In the genomic region with DNA sequence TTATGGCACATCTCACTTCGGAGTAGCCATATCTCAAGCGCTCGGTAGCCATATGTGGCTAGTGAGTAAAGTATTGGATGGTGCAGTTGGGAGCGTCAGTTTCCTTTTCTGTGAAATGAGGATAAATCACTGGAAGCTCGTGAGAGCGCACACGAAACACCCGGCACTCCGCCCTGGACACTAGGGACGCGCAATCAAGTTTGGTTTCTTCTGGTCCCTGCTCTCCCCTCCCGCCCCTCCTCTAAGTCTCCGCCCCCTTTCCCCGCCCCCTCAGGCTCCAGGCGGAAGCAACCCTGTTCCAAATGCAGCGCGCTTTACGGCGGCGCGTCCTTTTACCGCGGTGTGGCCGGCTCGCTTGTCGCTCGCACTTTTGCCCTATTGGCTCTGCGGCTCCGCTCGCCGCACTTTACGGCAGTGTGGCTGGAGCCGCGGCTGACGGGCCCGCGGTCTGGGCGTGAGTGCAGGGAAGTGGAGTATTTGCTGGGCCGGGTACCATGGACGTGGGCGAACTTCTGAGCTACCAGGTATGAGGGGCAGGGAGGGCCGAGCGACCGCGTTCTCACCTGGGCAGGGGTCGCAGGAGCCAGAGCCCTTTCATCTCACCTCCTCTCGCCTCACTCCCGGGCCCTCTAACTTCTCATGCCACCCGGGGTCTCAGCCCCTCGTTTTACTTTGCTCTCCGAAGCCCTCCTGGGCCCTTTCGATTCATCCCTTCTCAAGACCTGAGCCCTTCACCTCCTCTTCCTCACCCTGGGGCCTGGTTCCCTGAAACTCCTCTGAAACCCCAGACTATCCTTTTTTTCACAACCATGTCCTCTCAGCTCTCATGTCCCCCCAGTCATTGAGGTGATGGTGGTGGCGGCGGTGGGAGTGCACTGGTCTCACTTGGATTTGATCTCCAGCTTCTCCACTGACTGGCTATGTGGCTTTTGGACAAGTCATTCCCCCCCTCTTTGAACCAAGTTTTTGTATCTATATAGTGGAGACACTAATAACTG, we compare ENCODE assay signal across 8 cellular contexts. TPM values are rescaled to one million over a fixed set of nuclear protein-coding genes. Genes with fewer than 3 reads are reported as not detected.
DNase-seq lines count a peak whose midpoint lies in the region; ATAC-seq, FAIRE-seq and TF ChIP-seq lines count a peak whose summit lies in the region.

A gene with protein sequence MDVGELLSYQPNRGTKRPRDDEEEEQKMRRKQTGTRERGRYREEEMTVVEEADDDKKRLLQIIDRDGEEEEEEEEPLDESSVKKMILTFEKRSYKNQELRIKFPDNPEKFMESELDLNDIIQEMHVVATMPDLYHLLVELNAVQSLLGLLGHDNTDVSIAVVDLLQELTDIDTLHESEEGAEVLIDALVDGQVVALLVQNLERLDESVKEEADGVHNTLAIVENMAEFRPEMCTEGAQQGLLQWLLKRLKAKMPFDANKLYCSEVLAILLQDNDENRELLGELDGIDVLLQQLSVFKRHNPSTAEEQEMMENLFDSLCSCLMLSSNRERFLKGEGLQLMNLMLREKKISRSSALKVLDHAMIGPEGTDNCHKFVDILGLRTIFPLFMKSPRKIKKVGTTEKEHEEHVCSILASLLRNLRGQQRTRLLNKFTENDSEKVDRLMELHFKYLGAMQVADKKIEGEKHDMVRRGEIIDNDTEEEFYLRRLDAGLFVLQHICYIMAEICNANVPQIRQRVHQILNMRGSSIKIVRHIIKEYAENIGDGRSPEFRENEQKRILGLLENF (plus strand): TSS at position 402 of the 998 bp plus-strand sequence. CDS start 93 bp downstream, at position 495.

- intact Hi-C loops in cardiac septum (cut with DNase I) (loop anchor here (5.0 kb wide), 1 partner anchor 43 kb away; no protein-coding TSS in a partner anchor), transverse colon (cut with DNase I; ENCODE audit: low total_unique reads) (no loop called here)

- H3K36me3 Mint-ChIP-seq in activated naive CD8-positive, alpha-beta T cell treated with anti-CD3 and anti-CD28 coated beads, Interleukin-2, amount 50 U/mL, for 24 hours (ENCODE audit: low read depth), result peaks cover 10% of the 10 kb centered on the region

- peaks cover 22% of the 10 kb centered on the region for H3K27me3 Mint-ChIP-seq in activated naive CD8-positive, alpha-beta T cell treated with anti-CD3 and anti-CD28 coated beads, Interleukin-2, amount 50 U/mL, for 24 hours

- no peak for TF ChIP-seq EP300 in transverse colon (IDR thresholded peaks at IDR 0.05; ENCODE audit: low read depth)

- TF ChIP-seq POLR2A in GM12891 (IDR thresholded peaks at IDR 0.05; ENCODE audit: low read depth, low read length) (no peak), transverse colon (IDR thresholded peaks at IDR 0.05) (peak; percentile 76)

- H3K27ac ChIP-seq in transverse colon, result peak within 1 kb of the TSS; percentile 63 to 87 (median 80)

- ATAC-seq in HG02840 (IDR thresholded peaks at IDR 0.05; ENCODE audit: low FRiP score, unreplicated experiment), result peak; percentile 83
- peak; percentile 94 for ATAC-seq in activated naive CD8-positive, alpha-beta T cell treated with anti-CD3 and anti-CD28 coated beads, Interleukin-2, amount 50 U/mL, for 24 hours

- H3K27ac Mint-ChIP-seq in activated naive CD8-positive, alpha-beta T cell treated with anti-CD3 and anti-CD28 coated beads, Interleukin-2, amount 50 U/mL, for 24 hours, result peak within 1 kb of the TSS; percentile 90

- peaks cover 6 to 18% (median 10%) of the 10 kb centered on the region in 4 donors for H3K4me1 ChIP-seq in transverse colon

- no peaks in the 10 kb centered on the region for H3K9me3 ChIP-seq in transverse colon

- no peaks in the 10 kb centered on the region for H3K36me3 ChIP-seq in transverse colon

- WGBS in transverse colon (ENCODE audit: low coverage in 1 of 2), 2 donors, result 1 to 5% methylated on average over 11 to 44 of the region's 54 CpGs

- in situ Hi-C loops in transverse colon (cut with MboI; ENCODE audit: low pct_ligation_motif_present in 1 of 4, low pct_unique_long_range_greater_than_20kb in 1 of 4, low sequenced_read_pairs in 3 of 4), result no loop called here

- TF ChIP-seq CTCF in transverse colon (IDR thresholded peaks at IDR 0.05), result peak in 1 of 5 experiments; percentile 16

- H3K9me3 Mint-ChIP-seq in activated naive CD8-positive, alpha-beta T cell treated with anti-CD3 and anti-CD28 coated beads, Interleukin-2, amount 50 U/mL, for 24 hours, result no peaks in the 10 kb centered on the region

- peak within 1 kb of the TSS; percentile 70 to 100 (median 96) for H3K4me3 ChIP-seq in transverse colon

- peaks cover 26% of the 10 kb centered on the region for H3K27me3 ChIP-seq in transverse colon

- DNase-seq in GM12891 (ENCODE audit: insufficient read length, low spot score) (peak; percentile 69), NCI-H1436 treated with DMSO at 0.1 percent for 48 hours (lab: John Stamatoyannopoulos, UW) (peak; percentile 85), T follicular helper cell (ENCODE audit: low read depth) (peak; percentile 94), cardiac septum (ENCODE audit: low spot score) (peak; percentile 98), pons (ENCODE audit: low spot score) (peak; percentile 96), transverse colon (peak; percentile 98)
- peak; percentile 95 for DNase-seq in activated naive CD8-positive, alpha-beta T cell treated with anti-CD3 and anti-CD28 coated beads, Interleukin-2, amount 50 U/mL, for 24 hours

- peaks cover 39% of the 10 kb centered on the region for H3K4me1 Mint-ChIP-seq in activated naive CD8-positive, alpha-beta T cell treated with anti-CD3 and anti-CD28 coated beads, Interleukin-2, amount 50 U/mL, for 24 hours

- H3K4me3 Mint-ChIP-seq in activated naive CD8-positive, alpha-beta T cell treated with anti-CD3 and anti-CD28 coated beads, Interleukin-2, amount 50 U/mL, for 24 hours, result peak within 1 kb of the TSS; percentile 96

- peak; percentile 97 for FAIRE-seq in GM12891 (lab: Jason Lieb, UNC)

TF ChIP-seq in GM12891, 5 proteins besides CTCF, POLR2A, EP300 and RAD21:
- no peak for TF ChIP-seq POLR2AphosphoS5 (IDR thresholded peaks at IDR 0.05; ENCODE audit: low read depth, low read length)
- peak; percentile 39; the same call in 1 of the 2 replicates for TF ChIP-seq SPI1 (IDR thresholded peaks at IDR 0.05; ENCODE audit: low read depth, low read length)
- no peak for TF ChIP-seq POU2F2 (IDR thresholded peaks at IDR 0.05; ENCODE audit: low read depth, low read length)
TF ChIP-seq in GM12891: peak in this region for 1.

RNA-seq across cellular contexts. Expression of the gene that starts here (rescaled TPM):
- 80.4 TPM for polyA plus RNA-seq in GM12891 (2012; ENCODE audit: low read depth, missing spikeins)
- total RNA-seq in cardiac septum, result 42.1 TPM
- 10 to 100 TPM; 18.7 to 49.0 (median 22.4) TPM for total RNA-seq in transverse colon

Comparison
In these comparisons a context has a peak if more than half of its experiments do, and no peak if none do; other contexts are left out.
1. Peak in every context shown above with its lines: DNase-seq, ATAC-seq, H3K4me3 ChIP-seq and H3K27ac ChIP-seq.